Comparison of ENCODE assay signal across 1 cellular context in the genomic region with DNA sequence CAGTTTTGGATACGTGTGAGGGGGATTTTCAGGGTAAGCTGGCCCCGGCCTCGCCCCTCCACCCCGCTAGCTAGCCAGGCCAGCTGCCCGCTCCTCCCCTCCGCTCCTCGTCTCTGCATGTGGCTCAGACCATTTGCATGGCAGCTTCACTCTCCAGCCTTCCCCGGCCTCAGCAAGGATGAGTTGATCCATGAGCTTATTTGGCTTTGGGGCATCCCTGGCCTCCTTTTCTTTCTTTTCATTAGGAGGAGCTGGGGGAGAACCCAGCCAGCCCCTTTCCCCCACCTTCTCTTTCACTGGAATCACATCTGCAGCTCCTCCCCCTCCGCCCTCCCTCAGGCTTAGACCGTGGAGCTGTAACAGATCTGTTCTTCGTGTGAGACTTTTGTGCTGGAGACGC.
A peak's percentile ranks its signal among the peaks of the same experiment; 100 is the strongest.
TF ChIP-seq lines count a peak whose summit lies in the region.

No MANE protein-coding gene starts in this region.

TF ChIP-seq in H1, 55 proteins besides CTCF, POLR2A, EP300 and RAD21:
- TF ChIP-seq RXRA (IDR thresholded peaks at IDR 0.05; ENCODE audit: insufficient read depth, low read depth, low read length) (no peak), NRF1 (IDR thresholded peaks at IDR 0.05; ENCODE audit: low read depth, low read length) (no peak)
- TF ChIP-seq, protein P1, sequence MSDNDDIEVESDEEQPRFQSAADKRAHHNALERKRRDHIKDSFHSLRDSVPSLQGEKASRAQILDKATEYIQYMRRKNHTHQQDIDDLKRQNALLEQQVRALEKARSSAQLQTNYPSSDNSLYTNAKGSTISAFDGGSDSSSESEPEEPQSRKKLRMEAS (IDR thresholded peaks at IDR 0.05): peak; percentile 24; the same call in 1 of the 2 replicates
